In the genomic region with DNA sequence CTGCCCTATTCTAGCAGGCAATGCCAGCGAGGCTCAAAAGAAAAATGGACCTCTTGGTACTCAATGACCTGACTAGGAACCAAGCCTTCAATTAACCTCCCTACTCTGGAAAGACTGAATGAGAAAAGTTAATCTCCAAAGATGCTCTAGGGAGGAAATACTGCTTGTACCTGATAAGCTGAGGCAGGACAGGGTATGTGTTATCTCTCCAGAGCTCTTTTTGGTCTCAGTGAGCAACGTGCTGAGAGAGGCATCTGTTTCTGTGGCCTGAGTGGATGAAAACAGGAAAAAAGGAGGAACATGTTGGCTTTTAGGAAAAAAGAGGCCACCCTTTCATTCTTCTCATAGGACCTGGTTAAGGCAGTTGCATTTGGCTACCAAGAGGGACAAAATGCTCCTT, we compare ENCODE assay signal across 19 cellular contexts. TPM values are rescaled to one million over a fixed set of nuclear protein-coding genes. Genes with fewer than 3 reads are reported as not detected.
DNase-seq lines count a peak whose midpoint lies in the region; ATAC-seq, FAIRE-seq and TF ChIP-seq lines count a peak whose summit lies in the region.
"Had no signal": no experiment of that assay in that cellular context is flagged by ENCODE, and none has a peak within 500 bp of the region (broad histone marks: within the 10 kb centered on the region; RNA-seq: fewer than 3 reads in every experiment).

No MANE protein-coding gene starts in this region.

- CTCF ChIA-PET in K562 (lab: Yijun Ruan, JAX; ENCODE audit: low intra/inter-chr PET ratio), result no interaction called here

- no peak for TF ChIP-seq POLR2A in K562 (conservative IDR thresholded peaks at IDR 0.05)

- intact Hi-C loops in K562 (cut with micrococcal nuclease) (no loop called here), right cardiac atrium (cut with DNase I) (no loop called here), Right ventricle myocardium inferior (cut with DNase I) (no loop called here)

- TF ChIP-seq CTCF in RWPE2 (IDR thresholded peaks at IDR 0.05; ENCODE audit: poor library complexity, severe bottlenecking), result no peak
- TF ChIP-seq CTCF in K562 (IDR thresholded peaks at IDR 0.05 in 2 of 3, conservative IDR thresholded peaks at IDR 0.05 in 1 of 3; ENCODE audit: insufficient read depth in 2 of 3, low read depth in 1 of 3, low read length in 3 of 3), result no peak
- TF ChIP-seq CTCF in parathyroid adenoma (IDR thresholded peaks at IDR 0.05), result no peak

- POLR2A ChIA-PET in K562 (lab: Yijun Ruan, JAX), result interaction anchor here (0.7 to 2.0 kb wide), 8 partner anchors 7 to 665 kb away, joined by 3 to 15 read pairs (median 4); partner anchors contain the start of genes MRPL9, TDRKH and TUFT1

- H3K27me3 ChIP-seq in RWPE2 (ENCODE audit: insufficient read depth, poor library complexity, severe bottlenecking) (no peaks in the 10 kb centered on the region), K562 (ENCODE audit: control insufficient read depth in 2 of 2, insufficient read depth in 2 of 2, low read length in 2 of 2) (no peaks in the 10 kb centered on the region), parathyroid adenoma (ENCODE audit: control insufficient read depth, insufficient read depth, low read length) (no peaks in the 10 kb centered on the region), right cardiac atrium (ENCODE audit: control insufficient read depth, insufficient read depth) (no peaks in the 10 kb centered on the region)
- H3K27me3 ChIP-seq: BLaER1 had no signal

- no peak for ATAC-seq in RWPE2 (ENCODE audit: low read depth)
- ATAC-seq in K562, result peak; percentile 89
- ATAC-seq in right cardiac atrium, result no peak
- no peak for ATAC-seq in HG02678 (IDR thresholded peaks at IDR 0.05; ENCODE audit: unreplicated experiment)
- no peak for ATAC-seq in Right ventricle myocardium inferior

- 0% methylated on average over 2 of the region's 2 CpGs for WGBS in K562 (ENCODE audit: insufficient coverage, low coverage, missing lambda C conversion rate)
- whole genome bisulfite sequencing in right cardiac atrium, result 41% methylated on average over 2 of the region's 2 CpGs

- peaks cover 13% of the 10 kb centered on the region for H3K4me1 ChIP-seq in RWPE2 (ENCODE audit: insufficient read depth, poor library complexity, severe bottlenecking)
- peaks cover 21 to 38% of the 10 kb centered on the region in 2 experiments for H3K4me1 ChIP-seq in K562 (replicated peaks in 1 of 2; ENCODE audit: control insufficient read depth in 2 of 2, insufficient read depth in 2 of 2, low read length in 2 of 2)
- peaks cover 29% of the 10 kb centered on the region for H3K4me1 ChIP-seq in parathyroid adenoma
- H3K4me1 ChIP-seq in right cardiac atrium (ENCODE audit: control insufficient read depth, insufficient read depth, low read length), result no peaks in the 10 kb centered on the region

- DNase-seq in CMK (ENCODE audit: low read depth) (peak; percentile 44), RWPE2 (ENCODE audit: low spot score) (no peak), K562 (ENCODE audit: extremely low read depth in 1 of 4, low spot score in 3 of 4) (peak; percentile 72 to 83 (median 78)), right cardiac atrium (no peak), Right ventricle myocardium inferior (ENCODE audit: missing footprints) (no peak)
- DNase-seq: AML-193; CD8-positive, alpha-beta memory T cell; DMS53; GF-D8; HCEC 1CT; HFFc6 had no signal

- in situ Hi-C loops in K562 (cut with MboI), result no loop called here

- no peaks in the 10 kb centered on the region for H3K9me3 ChIP-seq in RWPE2 (ENCODE audit: severe bottlenecking)
- 0 out of 2 replicates have a peak, but pooled peaks cover 2% of the 10 kb centered on the region for H3K9me3 ChIP-seq in K562 (replicated peaks; ENCODE audit: control insufficient read depth, insufficient read depth, low read depth, low read length)
- no peaks in the 10 kb centered on the region for H3K9me3 ChIP-seq in parathyroid adenoma (ENCODE audit: control insufficient read depth, low read length)
- no peaks in the 10 kb centered on the region for H3K9me3 ChIP-seq in right cardiac atrium (ENCODE audit: control insufficient read depth, low read length)
- H3K9me3 ChIP-seq: BLaER1 had no signal

- H3K4me3 ChIP-seq in RWPE2 (ENCODE audit: severe bottlenecking) (no peak overlapping the region), K562 (no peak overlapping the region), parathyroid adenoma (ENCODE audit: low read depth, low read length) (no peak overlapping the region), right cardiac atrium (ENCODE audit: low read length) (no peak overlapping the region)
- H3K4me3 ChIP-seq: BLaER1 had no signal

- peak overlapping the region; percentile 56 for H3K4me2 ChIP-seq in K562 (ENCODE audit: insufficient read depth, low read length)
- H3K4me2 ChIP-seq in parathyroid adenoma (ENCODE audit: low read length), result no peak overlapping the region
- H3K4me2 ChIP-seq: BLaER1 had no signal

- H3K27ac ChIP-seq in RWPE2 (ENCODE audit: poor library complexity, severe bottlenecking) (peak overlapping the region; percentile 46), K562 (ENCODE audit: extremely low read depth, low read depth, low read length) (peak overlapping the region; percentile 66), parathyroid adenoma (peak overlapping the region; percentile 95), right cardiac atrium (ENCODE audit: low read length) (no peak overlapping the region)
- H3K27ac ChIP-seq: 22Rv1, BLaER1 had no signal

- no TSS peak for BruUV-seq in K562 (replicated peaks; lab: Mats Ljungman, UMichigan)

- peaks cover 43% of the 10 kb centered on the region for H3K36me3 ChIP-seq in RWPE2 (ENCODE audit: low read depth)
- H3K36me3 ChIP-seq in K562 (ENCODE audit: control insufficient read depth, insufficient read depth, low read length), result peaks cover 10% of the 10 kb centered on the region; the same call in 2 of the 3 replicates
- H3K36me3 ChIP-seq in parathyroid adenoma (ENCODE audit: control insufficient read depth, insufficient read depth, low read length), result no peaks in the 10 kb centered on the region

- peak overlapping the region; percentile 60; the same call in 1 of the 2 replicates for H2AFZ ChIP-seq in K562 (ENCODE audit: low read depth, low read length)
- H2AFZ ChIP-seq in parathyroid adenoma, result no peak overlapping the region

- TF ChIP-seq RAD21 in K562 (CRISPR knock-in tag; conservative IDR thresholded peaks at IDR 0.05 in 1 of 2, IDR thresholded peaks at IDR 0.05 in 1 of 2), result no peak

- peak; percentile 81; the same call in 1 of the 2 replicates for TF ChIP-seq EP300 in K562 (IDR thresholded peaks at IDR 0.05; ENCODE audit: low read length)

- 0 out of 2 replicates have a peak, but pooled peaks cover 2% of the 10 kb centered on the region for H4K20me1 ChIP-seq in K562 (replicated peaks; ENCODE audit: control insufficient read depth, insufficient read depth, low read length)
- H4K20me1 ChIP-seq: BLaER1 had no signal

- 0 out of 4 replicates have a peak overlapping the region, but pooled peaks of 1 of the 2 experiments have one; percentile 11 for H3K9ac ChIP-seq in K562 (ENCODE audit: insufficient read depth in 1 of 2, low read depth in 2 of 2, low read length in 2 of 2)
- H3K9ac ChIP-seq in parathyroid adenoma, result no peak overlapping the region
- H3K9ac ChIP-seq: BLaER1 had no signal

- H3K79me2 ChIP-seq in K562 (ENCODE audit: control insufficient read depth, insufficient read depth, low read length) (no peaks in the 10 kb centered on the region), parathyroid adenoma (no peaks in the 10 kb centered on the region)

- H3K9me1 ChIP-seq in K562 (ENCODE audit: control insufficient read depth, insufficient read depth, low read length), result no peaks in the 10 kb centered on the region

- FAIRE-seq in K562 (lab: Jason Lieb, UNC), result peak; percentile 92
- FAIRE-seq: GM19239, H1, HTR-8/SVneo had no signal

RNA-seq across cellular contexts. Expression of gene MRPL9, which starts 11.2 kb away (rescaled TPM):
- total RNA-seq in K562 (2011; cell fraction: chromatin; rRNA removed; ENCODE audit: low replicate concordance), result 38.3 and 58.5 TPM in 2 replicates
- total RNA-seq in K562 (2011; cell fraction: nucleolus; rRNA removed), result 49.9 and 50.7 TPM in 2 replicates
- total RNA-seq in K562 (2011; cell fraction: nucleoplasm; rRNA removed), result 49.1 and 63.6 TPM in 2 replicates
- total RNA-seq in K562 (2014; rRNA removed) (111 and 159 TPM in 2 replicates), K562 (2014; rRNA removed; fragmentation: Illumina TruSeq; extraction: Trizol) (115 and 128 TPM in 2 replicates), K562 (2015; rRNA removed; fragmentation: Illumina TruSeq; extraction: Trizol) (122 and 128 TPM in 2 replicates), K562 (2021) (106 and 123 TPM in 2 replicates), right cardiac atrium (10 to 100 TPM; 36.7 to 51.8 (median 41.0) TPM), Right ventricle myocardium inferior (51.2 TPM)
- polyA plus RNA-seq in K562 (2011; rRNA removed) (161 and 162 TPM in 2 replicates), K562 (2014; fragmentation: Illumina TruSeq; extraction: Trizol) (124 and 132 TPM in 2 replicates), K562 (2014; fragmentation: Nextera tagmentation; extraction: Ambion mirVana) (10 to 100 TPM; 38.0 to 57.0 TPM), K562 (2014; rRNA removed) (110 and 115 TPM in 2 replicates), right cardiac atrium (40.0 TPM)
- 79.0 and 134 TPM in 2 replicates for polyA plus RNA-seq in K562 (2011; cell fraction: cytosol; rRNA removed)
- 117 and 151 TPM in 2 replicates for polyA plus RNA-seq in K562 (2011; cell fraction: nucleus; rRNA removed)
- polyA plus RNA-seq in K562 (2012), result 104 and 130 TPM in 2 replicates
- polyA minus RNA-seq in K562 (2011; rRNA and poly(A)+ RNA removed), result 98.0 and 108 TPM in 2 replicates
- polyA minus RNA-seq in K562 (2011; cell fraction: cytosol; rRNA and poly(A)+ RNA removed), result 54.2 and 58.0 TPM in 2 replicates
- polyA minus RNA-seq in K562 (2011; cell fraction: nucleus; rRNA and poly(A)+ RNA removed), result 23.6 and 33.0 TPM in 2 replicates

RNA-seq across cellular contexts. Expression of gene TDRKH, which starts 15.8 kb away (rescaled TPM):
- 21.0 and 31.5 TPM in 2 replicates for total RNA-seq in K562 (2011; cell fraction: chromatin; rRNA removed; ENCODE audit: low replicate concordance)
- 9.5 and 11.7 TPM in 2 replicates for total RNA-seq in K562 (2011; cell fraction: nucleolus; rRNA removed)
- 16.6 and 17.5 TPM in 2 replicates for total RNA-seq in K562 (2011; cell fraction: nucleoplasm; rRNA removed)
- 7.1 and 7.2 TPM in 2 replicates for total RNA-seq in K562 (2014; rRNA removed)
- 8.4 and 9.6 TPM in 2 replicates for total RNA-seq in K562 (2014; rRNA removed; fragmentation: Illumina TruSeq; extraction: Trizol)
- 3.4 and 4.3 TPM in 2 replicates for total RNA-seq in K562 (2015; rRNA removed; fragmentation: Illumina TruSeq; extraction: Trizol)
- 11.4 and 11.5 TPM in 2 replicates for total RNA-seq in K562 (2021)
- polyA plus RNA-seq in K562 (2011; rRNA removed), result 17.0 and 21.3 TPM in 2 replicates
- polyA plus RNA-seq in K562 (2011; cell fraction: cytosol; rRNA removed), result 8.6 and 14.0 TPM in 2 replicates
- polyA plus RNA-seq in K562 (2011; cell fraction: nucleus; rRNA removed), result 14.9 and 15.1 TPM in 2 replicates
- polyA plus RNA-seq in K562 (2012), result 9.0 and 10.0 TPM in 2 replicates
- polyA plus RNA-seq in K562 (2014; fragmentation: Illumina TruSeq; extraction: Trizol), result 10.8 and 11.4 TPM in 2 replicates
- polyA plus RNA-seq in K562 (2014; fragmentation: Nextera tagmentation; extraction: Ambion mirVana), result 1 to 10 TPM; 5.3 to 6.9 TPM
- 8.9 and 10.3 TPM in 2 replicates for polyA plus RNA-seq in K562 (2014; rRNA removed)
- polyA minus RNA-seq in K562 (2011; rRNA and poly(A)+ RNA removed), result 14.0 and 16.3 TPM in 2 replicates
- polyA minus RNA-seq in K562 (2011; cell fraction: cytosol; rRNA and poly(A)+ RNA removed), result 5.1 and 5.3 TPM in 2 replicates
- 4.6 and 6.3 TPM in 2 replicates for polyA minus RNA-seq in K562 (2011; cell fraction: nucleus; rRNA and poly(A)+ RNA removed)
- 1 to 10 TPM; 4.2 to 7.5 (median 6.0) TPM for total RNA-seq in right cardiac atrium
- 3.4 TPM for polyA plus RNA-seq in right cardiac atrium
- total RNA-seq in Right ventricle myocardium inferior, result 4.5 TPM

RNA-seq across cellular contexts. Expression of gene LINGO4, which starts 30.7 kb away (rescaled TPM):
- total RNA-seq in K562 (2011; cell fraction: chromatin; rRNA removed; ENCODE audit: low replicate concordance), result not detected in 2 replicates
- not detected in 2 replicates for total RNA-seq in K562 (2011; cell fraction: nucleolus; rRNA removed)
- total RNA-seq in K562 (2011; cell fraction: nucleoplasm; rRNA removed), result not detected in 2 replicates
- total RNA-seq in K562 (2014; rRNA removed) (not detected in 2 replicates), K562 (2014; rRNA removed; fragmentation: Illumina TruSeq; extraction: Trizol) (not detected in 2 replicates), K562 (2015; rRNA removed; fragmentation: Illumina TruSeq; extraction: Trizol) (not detected in 2 replicates), K562 (2021) (not detected in 2 replicates), right cardiac atrium (under 1 TPM in 3 of 4 donors, not detected in 1; 0.28 to 0.37 (median 0.32) TPM), Right ventricle myocardium inferior (0.68 TPM)
- polyA plus RNA-seq in K562 (2011; rRNA removed) (not detected in 2 replicates), K562 (2014; fragmentation: Illumina TruSeq; extraction: Trizol) (not detected in 2 replicates), K562 (2014; fragmentation: Nextera tagmentation; extraction: Ambion mirVana) (not detected), K562 (2014; rRNA removed) (not detected in 2 replicates), right cardiac atrium (0.09 TPM)
- polyA plus RNA-seq in K562 (2011; cell fraction: cytosol; rRNA removed), result not detected in 2 replicates
- polyA plus RNA-seq in K562 (2011; cell fraction: nucleus; rRNA removed), result not detected in 2 replicates
- not detected in 2 replicates for polyA plus RNA-seq in K562 (2012)
- not detected in 2 replicates for polyA minus RNA-seq in K562 (2011; rRNA and poly(A)+ RNA removed)
- polyA minus RNA-seq in K562 (2011; cell fraction: cytosol; rRNA and poly(A)+ RNA removed), result not detected in 2 replicates
- not detected in 2 replicates for polyA minus RNA-seq in K562 (2011; cell fraction: nucleus; rRNA and poly(A)+ RNA removed)
- total RNA-seq: A673, H1, HFFc6 had no signal

RNA-seq across cellular contexts. Expression of gene RIIAD1, which starts 53.2 kb away (rescaled TPM):
- total RNA-seq in K562 (2011; cell fraction: chromatin; rRNA removed; ENCODE audit: low replicate concordance), result not detected in 2 replicates
- not detected in 2 replicates for total RNA-seq in K562 (2011; cell fraction: nucleolus; rRNA removed)
- not detected in 2 replicates for total RNA-seq in K562 (2011; cell fraction: nucleoplasm; rRNA removed)
- total RNA-seq in K562 (2014; rRNA removed), result not detected in 2 replicates
- not detected in 2 replicates for total RNA-seq in K562 (2014; rRNA removed; fragmentation: Illumina TruSeq; extraction: Trizol)
- not detected in 2 replicates for total RNA-seq in K562 (2015; rRNA removed; fragmentation: Illumina TruSeq; extraction: Trizol)
- total RNA-seq in K562 (2021), result not detected in 2 replicates
- not detected in 2 replicates for polyA plus RNA-seq in K562 (2011; rRNA removed)
- not detected in 2 replicates for polyA plus RNA-seq in K562 (2011; cell fraction: cytosol; rRNA removed)
- not detected in 2 replicates for polyA plus RNA-seq in K562 (2011; cell fraction: nucleus; rRNA removed)
- polyA plus RNA-seq in K562 (2012), result not detected in 2 replicates
- not detected in 2 replicates for polyA plus RNA-seq in K562 (2014; fragmentation: Illumina TruSeq; extraction: Trizol)
- polyA plus RNA-seq in K562 (2014; fragmentation: Nextera tagmentation; extraction: Ambion mirVana), result not detected
- not detected in 2 replicates for polyA plus RNA-seq in K562 (2014; rRNA removed)
- polyA minus RNA-seq in K562 (2011; rRNA and poly(A)+ RNA removed), result not detected in 2 replicates
- polyA minus RNA-seq in K562 (2011; cell fraction: cytosol; rRNA and poly(A)+ RNA removed), result not detected in 2 replicates
- polyA minus RNA-seq in K562 (2011; cell fraction: nucleus; rRNA and poly(A)+ RNA removed), result not detected in 2 replicates
- total RNA-seq in right cardiac atrium, result 10 to 100 TPM in 1 of 4 donors, 1 to 10 TPM in 3; 6.0 to 19.3 (median 7.7) TPM
- 11.8 TPM for polyA plus RNA-seq in right cardiac atrium
- total RNA-seq in Right ventricle myocardium inferior, result 7.7 TPM
- total RNA-seq: A673; CD8-positive, alpha-beta memory T cell; H1; HFFc6 had no signal
- polyA plus RNA-seq: CD8-positive, alpha-beta memory T cell; H1 had no signal

RNA-seq across cellular contexts. Expression of gene RORC, which starts 57.1 kb away (rescaled TPM):
- total RNA-seq in K562 (2011; cell fraction: chromatin; rRNA removed; ENCODE audit: low replicate concordance), result not detected in 2 replicates
- total RNA-seq in K562 (2011; cell fraction: nucleolus; rRNA removed), result not detected in 2 replicates
- total RNA-seq in K562 (2011; cell fraction: nucleoplasm; rRNA removed), result not detected in 2 replicates
- not detected in 2 replicates for total RNA-seq in K562 (2014; rRNA removed)
- total RNA-seq in K562 (2014; rRNA removed; fragmentation: Illumina TruSeq; extraction: Trizol), result not detected in 2 replicates
- total RNA-seq in K562 (2015; rRNA removed; fragmentation: Illumina TruSeq; extraction: Trizol), result not detected in 2 replicates
- total RNA-seq in K562 (2021), result not detected in 2 replicates
- polyA plus RNA-seq in K562 (2011; rRNA removed), result not detected in 2 replicates
- polyA plus RNA-seq in K562 (2011; cell fraction: cytosol; rRNA removed), result not detected in 2 replicates
- polyA plus RNA-seq in K562 (2011; cell fraction: nucleus; rRNA removed), result not detected in 2 replicates
- not detected in 2 replicates for polyA plus RNA-seq in K562 (2012)
- polyA plus RNA-seq in K562 (2014; fragmentation: Illumina TruSeq; extraction: Trizol), result not detected in 2 replicates
- not detected for polyA plus RNA-seq in K562 (2014; fragmentation: Nextera tagmentation; extraction: Ambion mirVana)
- polyA plus RNA-seq in K562 (2014; rRNA removed), result not detected in 2 replicates
- polyA minus RNA-seq in K562 (2011; rRNA and poly(A)+ RNA removed), result not detected in 2 replicates
- not detected in 2 replicates for polyA minus RNA-seq in K562 (2011; cell fraction: cytosol; rRNA and poly(A)+ RNA removed)
- not detected in 2 replicates for polyA minus RNA-seq in K562 (2011; cell fraction: nucleus; rRNA and poly(A)+ RNA removed)
- total RNA-seq in right cardiac atrium, result 1 to 10 TPM; 1.3 to 8.2 (median 5.0) TPM
- 3.0 TPM for polyA plus RNA-seq in right cardiac atrium
- 11.3 TPM for total RNA-seq in Right ventricle myocardium inferior
- total RNA-seq: A673, HFFc6 had no signal

Comparison
In these comparisons a context has a peak if more than half of its experiments do, and no peak if none do; other contexts are left out.
1. DNase-seq: peak in CMK (single experiment) and K562 (4 of 4); none in RWPE2 (single experiment), right cardiac atrium (0 of 3) and Right ventricle myocardium inferior (single experiment).